Comparison of ENCODE assay signal across 8 cellular contexts in genomic region chr10:96834121-96834520, GRCh38. TPM values are rescaled to one million over a fixed set of nuclear protein-coding genes. Genes with fewer than 3 reads are reported as not detected.
DNase-seq lines count a peak whose midpoint lies in the region; ATAC-seq, FAIRE-seq and TF ChIP-seq lines count a peak whose summit lies in the region.

No MANE protein-coding gene starts in this region.

- TF ChIP-seq CTCF in OCI-LY7 (conservative IDR thresholded peaks at IDR 0.05; ENCODE audit: low read length) (no peak), endothelial cell of umbilical vein (IDR thresholded peaks at IDR 0.05; ENCODE audit: extremely low read depth in 1 of 2, insufficient read depth in 1 of 2, low read depth in 1 of 2, low read length in 2 of 2) (no peak), ovary (IDR thresholded peaks at IDR 0.05) (no peak)

- DNase-seq in EL (peak; percentile 38), OCI-LY7 (ENCODE audit: low spot score) (no peak), endothelial cell of umbilical vein (ENCODE audit: low read depth, low spot score) (no peak), ovary (no peak), NCI-H82 (lab: John Stamatoyannopoulos, UW) (no peak), KBM-7 (no peak), DMS79 treated with DMSO at 0.1 percent for 48 hours (lab: John Stamatoyannopoulos, UW) (no peak)

- H3K27me3 ChIP-seq in endothelial cell of umbilical vein (ENCODE audit: control insufficient read depth in 2 of 2, insufficient read depth in 2 of 2, low read length in 2 of 2) (no peaks in the 10 kb centered on the region), ovary (no peaks in the 10 kb centered on the region)

- H3K4me2 ChIP-seq in OCI-LY7 (ENCODE audit: low read length) = peak overlapping the region; percentile 96
- peak overlapping the region; percentile 66 for H3K4me2 ChIP-seq in endothelial cell of umbilical vein (ENCODE audit: insufficient read depth, low read length)

- TF ChIP-seq EP300 in ovary (IDR thresholded peaks at IDR 0.05) = no peak

- H2AFZ ChIP-seq in OCI-LY7 (ENCODE audit: low read length) = no peak overlapping the region
- no peak overlapping the region for H2AFZ ChIP-seq in endothelial cell of umbilical vein (ENCODE audit: low read depth, low read length)

- H3K4me1 ChIP-seq in OCI-LY7 (ENCODE audit: insufficient read depth, low read length, poor library complexity, severe bottlenecking) = peaks cover 49% of the 10 kb centered on the region
- peaks cover 24% of the 10 kb centered on the region for H3K4me1 ChIP-seq in endothelial cell of umbilical vein (ENCODE audit: control insufficient read depth, extremely low read depth, insufficient read depth, low read length)
- H3K4me1 ChIP-seq in ovary (ENCODE audit: insufficient read depth) = peaks cover 5% of the 10 kb centered on the region

- H3K9me1 ChIP-seq in endothelial cell of umbilical vein (replicated peaks; ENCODE audit: control insufficient read depth, extremely low read depth, insufficient read depth, low read length) = no peaks in the 10 kb centered on the region

- in situ Hi-C loops in KBM-7 (cut with MboI; ENCODE audit: low pct_unique_long_range_greater_than_20kb, low sequenced_read_pairs) = no loop called here

- H4K20me1 ChIP-seq in OCI-LY7 (ENCODE audit: insufficient read depth, low read length) (peaks cover 22% of the 10 kb centered on the region), endothelial cell of umbilical vein (replicated peaks; ENCODE audit: control insufficient read depth, extremely low read depth, insufficient read depth, low read length) (peaks cover 27% of the 10 kb centered on the region)

- POLR2A ChIA-PET in OCI-LY7 (lab: Charles Lee) = no interaction called here
- POLR2A ChIA-PET in endothelial cell of umbilical vein (lab: Charles Lee) = no interaction called here

- CTCF ChIA-PET in OCI-LY7 (lab: Charles Lee; ENCODE audit: unreplicated experiment) (no interaction called here), endothelial cell of umbilical vein (lab: Charles Lee) (interaction anchor here (2.3 to 2.5 kb wide), 2 partner anchors 190 to 191 kb away, joined by 6 to 10 read pairs; no protein-coding TSS in a partner anchor)

- peak overlapping the region; percentile 63 for H3K9ac ChIP-seq in endothelial cell of umbilical vein (replicated peaks; ENCODE audit: extremely low read depth, insufficient read depth, low read length)

- peaks cover 70% of the 10 kb centered on the region for H3K79me2 ChIP-seq in OCI-LY7 (ENCODE audit: insufficient read depth, low read depth, low read length)
- H3K79me2 ChIP-seq in endothelial cell of umbilical vein (ENCODE audit: control insufficient read depth, insufficient read depth, low read length) = peaks cover 63% of the 10 kb centered on the region

- H3K4me3 ChIP-seq in OCI-LY7 (ENCODE audit: low read depth, low read length, poor library complexity, severe bottlenecking) (peak overlapping the region; percentile 95), endothelial cell of umbilical vein (replicated peaks in 1 of 3; ENCODE audit: insufficient read depth in 1 of 3, low read depth in 1 of 3, low read length in 3 of 3) (peak overlapping the region in 2 of 3 experiments; percentile 59 to 69), ovary (peak overlapping the region; percentile 68)

- ATAC-seq in HG02981 (IDR thresholded peaks at IDR 0.05; ENCODE audit: unreplicated experiment) = no peak

- no peaks in the 10 kb centered on the region for H3K9me2 ChIP-seq in OCI-LY7 (ENCODE audit: insufficient read depth, low read length)

- H3K27ac ChIP-seq in OCI-LY7 (ENCODE audit: low read depth, low read length, poor library complexity, severe bottlenecking) (no peak overlapping the region), endothelial cell of umbilical vein (ENCODE audit: insufficient read depth, low read depth, low read length) (no peak overlapping the region), ovary (peak overlapping the region in 1 of 2 donors; percentile 98)

- intact Hi-C loops in OCI-LY7 (cut with micrococcal nuclease; ENCODE audit: unreplicated experiment) = loop anchor here (5.0 kb wide), 5 partner anchors 47 to 562 kb away; partner anchors contain the start of genes BLNK and TM9SF3
- intact Hi-C loops in endothelial cell of umbilical vein (cut with micrococcal nuclease) = loop anchor here (5.0 to 10.0 kb wide), 3 partner anchors 78 to 381 kb away; partner anchors contain the start of gene TLL2
- intact Hi-C loops in ovary (cut with DNase I) = loop anchor here in 1 of 4 donors (10.0 kb wide), 1 partner anchor 201 kb away; no protein-coding TSS in a partner anchor

- BruUV-seq in OCI-LY7 (replicated peaks; lab: Mats Ljungman, UMichigan) (TSS peak; percentile 56), endothelial cell of umbilical vein (replicated peaks; lab: Mats Ljungman, UMichigan) (TSS peak; percentile 21)

- dilution Hi-C loops in endothelial cell of umbilical vein (cut with MboI; ENCODE audit: extremely low pct_ligation_motif_present, low sequenced_read_pairs) = no loop called here

- peak; percentile 68 for FAIRE-seq in endothelial cell of umbilical vein (lab: Jason Lieb, UNC)

- no peak for TF ChIP-seq POLR2A in endothelial cell of umbilical vein (IDR thresholded peaks at IDR 0.05; ENCODE audit: low read depth, low read length)
- TF ChIP-seq POLR2A in ovary (IDR thresholded peaks at IDR 0.05) = no peak

- 32 to 48% (median 41%) methylated on average over 8 of the region's 8 CpGs for WGBS in ovary, 3 donors

- H3K9me3 ChIP-seq in OCI-LY7 (ENCODE audit: low read length) (no peaks in the 10 kb centered on the region), endothelial cell of umbilical vein (replicated peaks; ENCODE audit: control insufficient read depth, insufficient read depth, low read length) (no peaks in the 10 kb centered on the region), ovary (no peaks in the 10 kb centered on the region)

- H3K36me3 ChIP-seq in OCI-LY7 (ENCODE audit: insufficient read depth, low read length) (peaks cover 50% of the 10 kb centered on the region), endothelial cell of umbilical vein (ENCODE audit: control insufficient read depth in 2 of 2, extremely low read depth in 1 of 2, insufficient read depth in 2 of 2, low read length in 2 of 2) (no peaks in the 10 kb centered on the region), ovary (no peaks in the 10 kb centered on the region)

TF ChIP-seq in endothelial cell of umbilical vein, 7 proteins besides CTCF, POLR2A, EP300 and RAD21:
- TF ChIP-seq MYC (IDR thresholded peaks at IDR 0.05; ENCODE audit: low read depth, low read length) (no peak), EZH2 (IDR thresholded peaks at IDR 0.05; ENCODE audit: borderline replicate concordance, low read depth, low read length, severe bottlenecking) (no peak), FOS (IDR thresholded peaks at IDR 0.05; ENCODE audit: borderline replicate concordance, insufficient read depth, low read length) (no peak), JUN (IDR thresholded peaks at IDR 0.05; ENCODE audit: borderline replicate concordance, insufficient read depth, insufficient read length, low read depth) (no peak), GATA2 (IDR thresholded peaks at IDR 0.05; ENCODE audit: insufficient read depth, insufficient read length, low read depth, low read length) (no peak), POLR2AphosphoS5 (IDR thresholded peaks at IDR 0.05; ENCODE audit: insufficient read depth, low read depth, low read length) (no peak)
- TF ChIP-seq, protein P1, sequence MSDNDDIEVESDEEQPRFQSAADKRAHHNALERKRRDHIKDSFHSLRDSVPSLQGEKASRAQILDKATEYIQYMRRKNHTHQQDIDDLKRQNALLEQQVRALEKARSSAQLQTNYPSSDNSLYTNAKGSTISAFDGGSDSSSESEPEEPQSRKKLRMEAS (IDR thresholded peaks at IDR 0.05; ENCODE audit: insufficient read depth, insufficient read length) = no peak

RNA-seq across cellular contexts. Expression of gene LCOR, which starts 2.0 kb away (rescaled TPM):
- total RNA-seq in OCI-LY7 (2014; rRNA removed; shearing (Covaris generic)) = 17.1 and 32.1 TPM in 2 replicates
- total RNA-seq in OCI-LY7 (2022) (54.5 and 58.4 TPM in 2 replicates), endothelial cell of umbilical vein (32.9 and 39.0 TPM in 2 replicates), ovary (10 to 100 TPM; 22.5 to 44.9 (median 37.7) TPM)
- polyA plus RNA-seq in endothelial cell of umbilical vein (3.2 and 11.6 TPM in 2 replicates), ovary (1 to 10 TPM; 4.0 to 9.2 TPM)
- polyA plus RNA-seq in endothelial cell of umbilical vein (2011; cell fraction: cytosol; rRNA removed) = 4.4 and 4.7 TPM in 2 replicates
- polyA plus RNA-seq in endothelial cell of umbilical vein (2011; cell fraction: nucleus; rRNA removed) = 12.3 and 14.2 TPM in 2 replicates
- polyA plus RNA-seq in endothelial cell of umbilical vein (2012) = 9.9 and 13.5 TPM in 2 replicates
- 26.4 and 28.8 TPM in 2 replicates for polyA minus RNA-seq in endothelial cell of umbilical vein
- 18.8 TPM for polyA minus RNA-seq in endothelial cell of umbilical vein (2011; cell fraction: cytosol; rRNA and poly(A)+ RNA removed)
- 46.5 and 61.7 TPM in 2 replicates for polyA minus RNA-seq in endothelial cell of umbilical vein (2011; cell fraction: nucleus; rRNA and poly(A)+ RNA removed)
